In genomic region chr2:71494091-71494490, GRCh38 we compare ENCODE assay signal across 26 cellular contexts.
"Had no signal": no experiment of that assay in that cellular context is flagged by ENCODE, and none has a peak within 500 bp of the region (broad histone marks: within the 10 kb centered on the region; RNA-seq: fewer than 3 reads in every experiment).

No MANE protein-coding gene starts in this region.

- H3K27ac ChIP-seq: left lung, lower lobe of right lung, neural progenitor cell, ovary, suprapubic skin, thoracic aorta, tibial artery, upper lobe of right lung had no signal

- H3K27ac Mint-ChIP-seq: immature natural killer cell; natural killer cell; nephron progenitor cell; neural progenitor cell; progenitor cell of endocrine pancreas; stimulated activated effector memory CD8-positive, alpha-beta T cell treated with anti-CD3 and anti-CD28 coated beads, Interleukin-12 subunit alpha, Interleukin-12 subunit beta, amount 100 ng/mL, for 72 hours; stimulated activated naive CD8-positive, alpha-beta T cell treated with anti-CD3 and anti-CD28 coated beads, Interleukin-15, Interleukin-2, amounts not matched to agents 100 ng/mL and 50 ng/mL, for 24 hours had no signal

- H3K4me1 Mint-ChIP-seq: immature natural killer cell; naive B cell; natural killer cell; stimulated activated effector memory CD8-positive, alpha-beta T cell treated with anti-CD3 and anti-CD28 coated beads, Interleukin-12 subunit alpha, Interleukin-12 subunit beta, amount 100 ng/mL, for 72 hours had no signal

- H3K36me3 ChIP-seq: lower lobe of right lung, neural progenitor cell, ovary, suprapubic skin, thoracic aorta, tibial artery, upper lobe of right lung had no signal

- H3K4me3 Mint-ChIP-seq: immature natural killer cell; naive B cell; natural killer cell; nephron progenitor cell; neural progenitor cell; stimulated activated effector memory CD8-positive, alpha-beta T cell treated with anti-CD3 and anti-CD28 coated beads, Interleukin-12 subunit alpha, Interleukin-12 subunit beta, amount 100 ng/mL, for 72 hours; stimulated activated naive CD8-positive, alpha-beta T cell treated with anti-CD3 and anti-CD28 coated beads, Interleukin-15, Interleukin-2, amounts not matched to agents 100 ng/mL and 50 ng/mL, for 24 hours had no signal

- H3K27me3 ChIP-seq: left lung, neural progenitor cell, ovary, spleen, suprapubic skin, tibial artery, upper lobe of right lung had no signal

- H3K9me3 ChIP-seq: left lung, lower lobe of right lung, ovary, spleen, suprapubic skin, thoracic aorta, tibial artery, upper lobe of right lung had no signal

- DNase-seq: hypothalamus; immature natural killer cell; kidney; left colon; left lung; lower lobe of right lung; mesenchymal stem cell; naive B cell; natural killer cell; nephron progenitor cell; ovary; retina; right cardiac atrium; stimulated activated CD4-positive, alpha-beta T cell treated with anti-CD3 and anti-CD28 coated beads, Interleukin-4, amount 100 ng/mL, for 24 hours; stimulated activated naive CD4-positive, alpha-beta T cell; tibial artery; trophoblast cell; upper lobe of right lung had no signal

- ATAC-seq: left colon; left lung; lower lobe of right lung; natural killer cell; right cardiac atrium; sciatic nerve; stimulated activated effector memory CD8-positive, alpha-beta T cell treated with anti-CD3 and anti-CD28 coated beads, Interleukin-12 subunit alpha, Interleukin-12 subunit beta, amount 100 ng/mL, for 72 hours; upper lobe of right lung had no signal

- H3K27me3 Mint-ChIP-seq: progenitor cell of endocrine pancreas had no signal

- H3K9ac ChIP-seq: neural progenitor cell had no signal

- H3K9me3 Mint-ChIP-seq: immature natural killer cell; natural killer cell; nephron progenitor cell; stimulated activated effector memory CD8-positive, alpha-beta T cell treated with anti-CD3 and anti-CD28 coated beads, Interleukin-12 subunit alpha, Interleukin-12 subunit beta, amount 100 ng/mL, for 72 hours; stimulated activated naive CD8-positive, alpha-beta T cell treated with anti-CD3 and anti-CD28 coated beads, Interleukin-15, Interleukin-2, amounts not matched to agents 100 ng/mL and 50 ng/mL, for 24 hours had no signal

- H3K4me3 ChIP-seq: left lung, lower lobe of right lung, neural progenitor cell, ovary, spleen, suprapubic skin, thoracic aorta, tibial artery, upper lobe of right lung had no signal

- H2AFZ ChIP-seq: neural progenitor cell had no signal

- H3K4me2 ChIP-seq: neural progenitor cell had no signal

- H3K36me3 Mint-ChIP-seq: immature natural killer cell; naive B cell; natural killer cell; neural progenitor cell; stimulated activated effector memory CD8-positive, alpha-beta T cell treated with anti-CD3 and anti-CD28 coated beads, Interleukin-12 subunit alpha, Interleukin-12 subunit beta, amount 100 ng/mL, for 72 hours had no signal

- H3K4me1 ChIP-seq: lower lobe of right lung, suprapubic skin, upper lobe of right lung had no signal
